26 cellular contexts compared by ENCODE assay signal in the genomic region with DNA sequence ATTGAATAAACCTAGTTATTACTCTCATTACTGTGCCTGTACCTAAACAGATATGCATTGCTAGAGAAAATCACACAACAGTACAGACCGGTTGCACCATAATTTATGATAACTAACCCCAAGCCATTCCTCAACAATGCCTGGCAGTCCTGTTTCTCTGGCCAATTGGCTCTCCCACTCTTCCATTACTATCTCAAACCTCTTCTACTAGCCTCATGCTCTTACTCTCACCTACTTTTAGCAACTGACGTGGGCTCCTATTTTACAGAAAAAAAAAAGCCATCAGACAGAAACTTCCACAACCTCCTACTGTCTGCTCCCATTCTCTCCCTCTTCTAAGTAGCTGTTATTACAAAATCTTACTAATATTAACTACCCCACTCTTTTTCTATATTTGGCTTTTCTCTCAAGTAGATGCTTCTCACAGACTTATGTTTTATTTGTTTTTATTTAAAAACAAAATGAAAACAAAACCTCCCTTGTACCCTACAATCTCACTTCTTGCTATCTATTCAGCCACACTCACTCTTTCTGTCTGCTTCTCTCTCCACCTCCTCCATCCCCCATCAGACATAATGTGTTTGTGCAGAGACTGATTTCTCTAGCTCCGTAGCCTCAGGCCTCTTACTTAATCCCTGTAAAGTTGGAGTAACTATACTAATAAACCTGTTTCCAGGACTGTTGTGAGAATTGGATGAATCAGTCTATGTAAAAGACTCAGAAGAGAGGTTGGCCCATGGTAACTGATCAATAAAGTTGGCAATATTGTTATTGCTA. TPM values are rescaled to one million over a fixed set of nuclear protein-coding genes. Genes with fewer than 3 reads are reported as not detected.
A peak's percentile ranks its signal among the peaks of the same experiment; 100 is the strongest.
DNase-seq lines count a peak whose midpoint lies in the region; ATAC-seq, FAIRE-seq and TF ChIP-seq lines count a peak whose summit lies in the region.
"Had no signal": no experiment of that assay in that cellular context is flagged by ENCODE, and none has a peak within 500 bp of the region (broad histone marks: within the 10 kb centered on the region; RNA-seq: fewer than 3 reads in every experiment).

No MANE protein-coding gene starts in this region.

- in situ Hi-C loops in K562 (cut with MboI), result no loop called here

- H3K4me3 ChIP-seq in Loucy (ENCODE audit: low read length, poor library complexity, severe bottlenecking) (no peak overlapping the region), K562 (no peak overlapping the region), heart left ventricle (peak overlapping the region in 1 of 12 donors; percentile 2), smooth muscle cell (no peak overlapping the region), kidney (ENCODE audit: low read length in 2 of 2) (no peak overlapping the region)
- H3K4me3 ChIP-seq: GM12878 had no signal

- CTCF ChIA-PET in K562 (lab: Yijun Ruan, JAX; ENCODE audit: low intra/inter-chr PET ratio), result no interaction called here

- POLR2A ChIA-PET in K562 (lab: Yijun Ruan, JAX), result no interaction called here

- H3K36me3 ChIP-seq in Loucy (ENCODE audit: insufficient read depth, low read length) (peaks cover 21% of the 10 kb centered on the region), K562 (ENCODE audit: control insufficient read depth, insufficient read depth, low read length) (peaks cover 40% of the 10 kb centered on the region), heart left ventricle (peaks cover 0 to 19% (median 17%) of the 10 kb centered on the region in 9 donors), smooth muscle cell (ENCODE audit: low read depth) (peaks cover 21% of the 10 kb centered on the region), kidney (ENCODE audit: control insufficient read depth in 1 of 2, insufficient read depth in 2 of 2, low read length in 2 of 2) (peaks cover 3 to 4% of the 10 kb centered on the region in 2 donors)

- WGBS in K562 (ENCODE audit: insufficient coverage, low coverage, missing lambda C conversion rate), result 29% methylated on average over 3 of the region's 3 CpGs
- 60 to 66% (median 63%) methylated on average over 3 of the region's 3 CpGs for WGBS in heart left ventricle, 4 donors
- WGBS in smooth muscle cell (ENCODE audit: low lambda C conversion rate), result 56% methylated on average over 3 of the region's 3 CpGs

- H4K20me1 ChIP-seq in Loucy (ENCODE audit: insufficient read depth, low read length, poor library complexity, severe bottlenecking) (peaks cover 13% of the 10 kb centered on the region), K562 (replicated peaks; ENCODE audit: control insufficient read depth, insufficient read depth, low read length) (no peaks in the 10 kb centered on the region; the same call in none of the 2 replicates), smooth muscle cell (ENCODE audit: low read depth) (peaks cover 52% of the 10 kb centered on the region)

- H3K27ac ChIP-seq in K562 (ENCODE audit: extremely low read depth, low read depth, low read length), result no peak overlapping the region
- peak overlapping the region in 7 of 12 donors; percentile 22 to 73 (median 57) for H3K27ac ChIP-seq in heart left ventricle
- H3K27ac ChIP-seq in smooth muscle cell (ENCODE audit: low read depth), result peak overlapping the region; percentile 51
- H3K27ac ChIP-seq in kidney (ENCODE audit: low read depth in 2 of 2, low read length in 2 of 2), result no peak overlapping the region
- H3K27ac ChIP-seq: RWPE1 had no signal

- TF ChIP-seq EP300 in K562 (IDR thresholded peaks at IDR 0.05; ENCODE audit: low read length), result no peak

- H3K9ac ChIP-seq in Loucy (ENCODE audit: low read depth, low read length, poor library complexity, severe bottlenecking) (no peak overlapping the region), K562 (ENCODE audit: insufficient read depth in 1 of 2, low read depth in 2 of 2, low read length in 2 of 2) (no peak overlapping the region), smooth muscle cell (ENCODE audit: low read depth) (no peak overlapping the region), kidney (ENCODE audit: low read length in 2 of 2) (no peak overlapping the region)
- H3K9ac ChIP-seq: SK-N-SH had no signal

- H2AFZ ChIP-seq in Loucy (ENCODE audit: low read length), result no peak overlapping the region
- H2AFZ ChIP-seq in K562 (ENCODE audit: low read depth, low read length), result no peak overlapping the region
- no peak overlapping the region for H2AFZ ChIP-seq in smooth muscle cell (ENCODE audit: low read depth)

- no peak for TF ChIP-seq CTCF in Loucy (conservative IDR thresholded peaks at IDR 0.05; ENCODE audit: low read length)
- no peak for TF ChIP-seq CTCF in K562 (IDR thresholded peaks at IDR 0.05 in 2 of 3, conservative IDR thresholded peaks at IDR 0.05 in 1 of 3; ENCODE audit: insufficient read depth in 2 of 3, low read depth in 1 of 3, low read length in 3 of 3)
- TF ChIP-seq CTCF in heart left ventricle (IDR thresholded peaks at IDR 0.05), result no peak
- TF ChIP-seq CTCF in smooth muscle cell (IDR thresholded peaks at IDR 0.05; ENCODE audit: borderline replicate concordance, insufficient read depth, poor library complexity, severe bottlenecking), result no peak
- no peak for TF ChIP-seq CTCF in kidney (IDR thresholded peaks at IDR 0.05; ENCODE audit: borderline replicate concordance, extremely low read depth, insufficient read depth)

- H3K9me2 ChIP-seq in Loucy (replicated peaks; ENCODE audit: low read depth, low read length), result no peaks in the 10 kb centered on the region
- H3K9me2 ChIP-seq: SK-N-SH had no signal

- H3K9me3 ChIP-seq in Loucy (ENCODE audit: insufficient read depth, low read depth, low read length), result peaks cover 9% of the 10 kb centered on the region; the same call in 1 of the 2 replicates
- peaks cover 10% of the 10 kb centered on the region for H3K9me3 ChIP-seq in K562 (replicated peaks; ENCODE audit: control insufficient read depth, insufficient read depth, low read depth, low read length)
- peaks cover 0 to 4% (median 0%) of the 10 kb centered on the region in 12 donors for H3K9me3 ChIP-seq in heart left ventricle
- H3K9me3 ChIP-seq in smooth muscle cell (replicated peaks; ENCODE audit: low read depth), result peaks cover 3% of the 10 kb centered on the region
- H3K9me3 ChIP-seq in kidney (ENCODE audit: control insufficient read depth in 1 of 2, low read length in 2 of 2), result no peaks in the 10 kb centered on the region
- H3K9me3 ChIP-seq: SK-N-SH had no signal

- intact Hi-C loops in K562 (cut with micrococcal nuclease) (no loop called here), heart left ventricle (cut with DNase I) (no loop called here), kidney (cut with DNase I) (no loop called here)

- H3K4me2 ChIP-seq in Loucy (ENCODE audit: low read depth, low read length, poor library complexity, severe bottlenecking) (peak overlapping the region; percentile 9), K562 (ENCODE audit: insufficient read depth, low read length) (no peak overlapping the region), smooth muscle cell (peak overlapping the region; percentile 58)
- H3K4me2 ChIP-seq: SK-N-SH had no signal

- BruUV-seq in K562 (replicated peaks; lab: Mats Ljungman, UMichigan), result no TSS peak

- H3K27me3 ChIP-seq in Loucy (ENCODE audit: insufficient read depth, low read length, poor library complexity, severe bottlenecking), result no peaks in the 10 kb centered on the region
- H3K27me3 ChIP-seq in K562 (ENCODE audit: control insufficient read depth in 2 of 2, insufficient read depth in 2 of 2, low read length in 2 of 2), result no peaks in the 10 kb centered on the region
- no peaks in the 10 kb centered on the region for H3K27me3 ChIP-seq in heart left ventricle
- no peaks in the 10 kb centered on the region for H3K27me3 ChIP-seq in smooth muscle cell (ENCODE audit: low read depth)

- FAIRE-seq in K562 (lab: Jason Lieb, UNC), result peak; percentile 67
- FAIRE-seq in kidney (lab: Jason Lieb, UNC), result no peak
- FAIRE-seq: GM12878, H1, HepG2 had no signal

- H3F3A ChIP-seq in Loucy (ENCODE audit: low read depth) (no peaks in the 10 kb centered on the region), smooth muscle cell (ENCODE audit: low read depth) (no peaks in the 10 kb centered on the region)

- no peak for TF ChIP-seq RAD21 in K562 (CRISPR knock-in tag; conservative IDR thresholded peaks at IDR 0.05 in 1 of 2, IDR thresholded peaks at IDR 0.05 in 1 of 2)

- DNase-seq in K562 (ENCODE audit: extremely low read depth in 1 of 4, low spot score in 3 of 4) (peak in 1 of 4 experiments; percentile 28), heart left ventricle (no peak), smooth muscle cell (lab: John Stamatoyannopoulos, UW; ENCODE audit: unreplicated experiment) (no peak), NCI-H128 (lab: John Stamatoyannopoulos, UW; ENCODE audit: unreplicated experiment) (no peak), kidney (no peak)
- DNase-seq: C1 segment of cervical spinal cord; Caco-2; CD4-positive, alpha-beta memory T cell; GDM1; MM.1S; NCI-H1417; NCI-H1694; NCI-H2029 treated with DMSO at 0.1 percent for 48 hours; NCI-H446 treated with DMSO at 0.1 percent for 48 hours; NCI-H526; SIG-M5; SK-N-SH; SW 1271 had no signal

- H3K79me2 ChIP-seq in Loucy (ENCODE audit: insufficient read depth, low read length), result peaks cover 70% of the 10 kb centered on the region
- H3K79me2 ChIP-seq in K562 (ENCODE audit: control insufficient read depth, insufficient read depth, low read length), result peaks cover 67% of the 10 kb centered on the region
- peaks cover 99% of the 10 kb centered on the region for H3K79me2 ChIP-seq in smooth muscle cell (ENCODE audit: low read depth)

- H3K4me1 ChIP-seq in Loucy (ENCODE audit: insufficient read depth, low read length, poor library complexity, severe bottlenecking) (peaks cover 4% of the 10 kb centered on the region), K562 (replicated peaks in 1 of 2; ENCODE audit: control insufficient read depth in 2 of 2, insufficient read depth in 2 of 2, low read length in 2 of 2) (peaks cover 0 to 21% of the 10 kb centered on the region in 2 experiments; a peak in 3 of 5 replicates), heart left ventricle (peaks cover 0 to 36% (median 15%) of the 10 kb centered on the region in 12 donors), smooth muscle cell (ENCODE audit: low read depth) (no peaks in the 10 kb centered on the region), kidney (ENCODE audit: control insufficient read depth in 1 of 2, insufficient read depth in 1 of 2, low read depth in 1 of 2, low read length in 2 of 2) (no peaks in the 10 kb centered on the region)

- H3K9me1 ChIP-seq in K562 (ENCODE audit: control insufficient read depth, insufficient read depth, low read length), result no peaks in the 10 kb centered on the region

- no peak for TF ChIP-seq POLR2A in K562 (conservative IDR thresholded peaks at IDR 0.05)
- no peak for TF ChIP-seq POLR2A in heart left ventricle (IDR thresholded peaks at IDR 0.05)

- peak; percentile 35; the same call in 2 of the 3 replicates for ATAC-seq in K562
- peak; percentile 77 to 92 (median 83) for ATAC-seq in heart left ventricle
- ATAC-seq in GM18511 (IDR thresholded peaks at IDR 0.05; ENCODE audit: unreplicated experiment), result no peak
- ATAC-seq: GM12878, HCT116, HepG2, Panc1 had no signal

RNA-seq across cellular contexts. Expression of a gene that starts 9.1 kb away (rescaled TPM):
- total RNA-seq in K562 (2011; cell fraction: chromatin; rRNA removed; ENCODE audit: low replicate concordance), result 7.2 and 21.1 TPM in 2 replicates
- 5.7 and 7.8 TPM in 2 replicates for total RNA-seq in K562 (2011; cell fraction: nucleolus; rRNA removed)
- 10.5 and 16.4 TPM in 2 replicates for total RNA-seq in K562 (2011; cell fraction: nucleoplasm; rRNA removed)
- total RNA-seq in K562 (2014; rRNA removed), result 21.1 and 22.1 TPM in 2 replicates
- 32.2 and 35.0 TPM in 2 replicates for total RNA-seq in K562 (2014; rRNA removed; fragmentation: Illumina TruSeq; extraction: Trizol)
- 27.0 and 28.7 TPM in 2 replicates for total RNA-seq in K562 (2015; rRNA removed; fragmentation: Illumina TruSeq; extraction: Trizol)
- 24.0 and 25.6 TPM in 2 replicates for total RNA-seq in K562 (2021)
- 17.0 and 28.8 TPM in 2 replicates for polyA plus RNA-seq in K562 (2011; rRNA removed)
- polyA plus RNA-seq in K562 (2011; cell fraction: cytosol; rRNA removed), result 5.2 and 7.1 TPM in 2 replicates
- 16.7 and 19.5 TPM in 2 replicates for polyA plus RNA-seq in K562 (2011; cell fraction: nucleus; rRNA removed)
- polyA plus RNA-seq in K562 (2012), result 15.0 and 20.3 TPM in 2 replicates
- polyA plus RNA-seq in K562 (2014; fragmentation: Illumina TruSeq; extraction: Trizol), result 21.8 and 27.0 TPM in 2 replicates
- 10 to 100 TPM in 1 of 2 experiments, 1 to 10 TPM in 1; 10.0 to 12.2 TPM for polyA plus RNA-seq in K562 (2014; fragmentation: Nextera tagmentation; extraction: Ambion mirVana)
- polyA plus RNA-seq in K562 (2014; rRNA removed), result 24.2 and 27.3 TPM in 2 replicates
- polyA minus RNA-seq in K562 (2011; rRNA and poly(A)+ RNA removed), result 23.5 and 27.5 TPM in 2 replicates
- 11.5 and 13.2 TPM in 2 replicates for polyA minus RNA-seq in K562 (2011; cell fraction: cytosol; rRNA and poly(A)+ RNA removed)
- polyA minus RNA-seq in K562 (2011; cell fraction: nucleus; rRNA and poly(A)+ RNA removed), result 18.0 and 23.9 TPM in 2 replicates
- 10 to 100 TPM; 16.4 to 29.9 (median 21.5) TPM for total RNA-seq in heart left ventricle
- 10 to 100 TPM; 13.5 to 16.2 TPM for polyA plus RNA-seq in heart left ventricle
- 73.7 and 77.6 TPM in 2 replicates for total RNA-seq in smooth muscle cell
- 26.5 and 38.3 TPM in 2 replicates for polyA plus RNA-seq in smooth muscle cell
- total RNA-seq in kidney, result 21.4 TPM
- 12.5 TPM for polyA plus RNA-seq in kidney (ENCODE audit: insufficient read depth, low read depth, low replicate concordance)

Comparison
In these comparisons a context has a peak if more than half of its experiments do, and no peak if none do; other contexts are left out.
1. H3K27ac ChIP-seq: peak in heart left ventricle (7 of 12) and smooth muscle cell (single experiment); none in K562 (single experiment) and kidney (0 of 2).